25 cellular contexts compared by ENCODE assay signal in genomic region chr10:7111574-7111973, GRCh38.
DNase-seq lines count a peak whose midpoint lies in the region; ATAC-seq, FAIRE-seq and TF ChIP-seq lines count a peak whose summit lies in the region.
"Had no signal": no experiment of that assay in that cellular context is flagged by ENCODE, and none has a peak within 500 bp of the region (broad histone marks: within the 10 kb centered on the region; RNA-seq: fewer than 3 reads in every experiment).

No MANE protein-coding gene starts in this region.

- peaks cover 29% of the 10 kb centered on the region for H3K4me1 Mint-ChIP-seq in chondrocyte (ENCODE audit: low read depth)

- TF ChIP-seq EP300 in A549 (IDR thresholded peaks at IDR 0.05) = no peak

- H3K27ac ChIP-seq in A549 = no peak overlapping the region
- H3K27ac ChIP-seq: esophagus squamous epithelium, ovary, SJSA1 had no signal

- no peak overlapping the region for H3K4me2 ChIP-seq in A549

- H3K4me1 ChIP-seq in A549 = peaks cover 4% of the 10 kb centered on the region; the same call in 1 of the 3 replicates
- H3K4me1 ChIP-seq: esophagus squamous epithelium, SJSA1 had no signal

- TF ChIP-seq RAD21 in A549 (conservative IDR thresholded peaks at IDR 0.05 in 1 of 2, IDR thresholded peaks at IDR 0.05 in 1 of 2) = no peak

- H3K4me3 Mint-ChIP-seq in chondrocyte (ENCODE audit: unreplicated experiment) = peak overlapping the region; percentile 39
- H3K4me3 Mint-ChIP-seq: activated CD8-positive, alpha-beta memory T cell treated with anti-CD3 and anti-CD28 coated beads, Interleukin-2, amount 10 ng/mL, durations not matched to agents 7 days and 5 days; type B pancreatic cell had no signal

- TF ChIP-seq CTCF in A549 (IDR thresholded peaks at IDR 0.05) = no peak
- no peak for TF ChIP-seq CTCF in chondrocyte (IDR thresholded peaks at IDR 0.05)

- WGBS in A549 (ENCODE audit: missing lambda C conversion rate) = 59% methylated on average over 4 of the region's 4 CpGs

- POLR2A ChIA-PET in A549 (lab: Yijun Ruan, JAX) = no interaction called here

- TF ChIP-seq POLR2A in A549 (IDR thresholded peaks at IDR 0.05; ENCODE audit: low read length) = no peak

- H3K4me3 ChIP-seq in A549 = no peak overlapping the region
- H3K4me3 ChIP-seq: esophagus squamous epithelium, ovary, SJSA1 had no signal

- no peaks in the 10 kb centered on the region for H3K9me3 ChIP-seq in A549
- H3K9me3 ChIP-seq: esophagus squamous epithelium, ovary, SJSA1 had no signal

- H3K9me3 Mint-ChIP-seq in chondrocyte (ENCODE audit: low read depth) = peaks cover 8% of the 10 kb centered on the region

- H3K27me3 Mint-ChIP-seq in chondrocyte (ENCODE audit: low read depth) = peaks cover 2% of the 10 kb centered on the region

- no peak for ATAC-seq in A549
- ATAC-seq: activated CD8-positive, alpha-beta memory T cell treated with anti-CD3 and anti-CD28 coated beads, Interleukin-2, amount 10 ng/mL, durations not matched to agents 7 days and 5 days; left ventricle myocardium superior had no signal

- DNase-seq in A549 (ENCODE audit: low read depth in 1 of 2, low spot score in 1 of 2) = no peak
- DNase-seq in HTR-8/SVneo (ENCODE audit: insufficient read length, low spot score) = peak; percentile 36
- no peak for DNase-seq in chondrocyte (ENCODE audit: low spot score)
- peak; percentile 34 for DNase-seq in iris pigment epithelial cell (ENCODE audit: low read depth)
- no peak for DNase-seq in NCI-H524 treated with DMSO at 0.1 percent for 48 hours (lab: John Stamatoyannopoulos, UW)
- no peak for DNase-seq in activated gamma-delta T cell (lab: John Stamatoyannopoulos, UW)
- DNase-seq in NCI-H69 (lab: John Stamatoyannopoulos, UW) = no peak
- no peak for DNase-seq in NCI-H2029 treated with DMSO at 0.1 percent for 48 hours (lab: John Stamatoyannopoulos, UW)
- DNase-seq: activated CD4-positive, alpha-beta T cell treated with anti-CD3 and anti-CD28 coated beads for 1 hour; activated CD8-positive, alpha-beta memory T cell treated with anti-CD3 and anti-CD28 coated beads, Interleukin-2, amount 10 ng/mL, durations not matched to agents 7 days and 5 days; activated effector memory CD4-positive, alpha-beta T cell treated with Interleukin-2 at 50 U/mL for 16 hours; anterior cingulate cortex; COR-L47; esophagus squamous epithelium; Karpas-422; left ventricle myocardium superior; NCI-H1436 treated with DMSO at 0.1 percent for 48 hours; NCI-H345; ovary; stimulated activated CD4-positive, alpha-beta T cell treated with anti-CD3 and anti-CD28 coated beads, Interleukin-12 subunit alpha, Interleukin-12 subunit beta, amount 100 ng/mL, for 4 hours; stimulated activated naive CD4-positive, alpha-beta T cell treated with Interleukin-2 at 50 U/mL for 16 hours had no signal

- CTCF ChIA-PET in A549 (lab: Yijun Ruan, JAX) = interaction anchor here (1.2 to 2.6 kb wide), 3 partner anchors 8 to 305 kb away, joined by 3 to 14 read pairs (median 4); no protein-coding TSS in a partner anchor

- FAIRE-seq in A549 (lab: Jason Lieb, UNC) (no peak), HTR-8/SVneo (lab: Jason Lieb, UNC) (no peak)
- FAIRE-seq: A204.1, H54 had no signal

- H3K27ac Mint-ChIP-seq in chondrocyte (ENCODE audit: unreplicated experiment) = peak overlapping the region; percentile 98
- H3K27ac Mint-ChIP-seq: activated CD8-positive, alpha-beta memory T cell treated with anti-CD3 and anti-CD28 coated beads, Interleukin-2, amount 10 ng/mL, durations not matched to agents 7 days and 5 days; type B pancreatic cell had no signal

- peaks cover 3% of the 10 kb centered on the region for H3K36me3 Mint-ChIP-seq in chondrocyte (ENCODE audit: low read depth)
- H3K36me3 Mint-ChIP-seq: type B pancreatic cell had no signal

TF ChIP-seq in A549, 52 proteins besides CTCF, POLR2A, EP300 and RAD21:
- TF ChIP-seq EHMT2 (IDR thresholded peaks at IDR 0.05; ENCODE audit: low read depth) (no peak), FOSL2 (IDR thresholded peaks at IDR 0.05) (peak; percentile 24; the same call in 1 of the 2 replicates), FOSL2 (CRISPR knock-in tag; IDR thresholded peaks at IDR 0.05) (peak; percentile 60), POLR2AphosphoS2 (conservative IDR thresholded peaks at IDR 0.05; ENCODE audit: low read length) (no peak), JUNB (IDR thresholded peaks at IDR 0.05) (peak; percentile 64; the same call in 1 of the 2 replicates)

Comparison
In these comparisons a context has a peak if more than half of its experiments do, and no peak if none do; other contexts are left out.
1. DNase-seq: peak in HTR-8/SVneo (single experiment) and iris pigment epithelial cell (single experiment); none in A549 (0 of 2), chondrocyte (single experiment), NCI-H524 treated with DMSO at 0.1 percent for 48 hours (single experiment), activated gamma-delta T cell (single experiment), NCI-H69 (single experiment) and NCI-H2029 treated with DMSO at 0.1 percent for 48 hours (single experiment).